1 cellular context compared by ENCODE assay signal in genomic region chr1:222643937-222644648, GRCh38.
TF ChIP-seq lines count a peak whose summit lies in the region.

No MANE protein-coding gene starts in this region.

TF ChIP-seq in HepG2, 621 proteins besides CTCF, POLR2A, EP300 and RAD21 (continued from another document and continues in another):
- TF ChIP-seq, protein P1, sequence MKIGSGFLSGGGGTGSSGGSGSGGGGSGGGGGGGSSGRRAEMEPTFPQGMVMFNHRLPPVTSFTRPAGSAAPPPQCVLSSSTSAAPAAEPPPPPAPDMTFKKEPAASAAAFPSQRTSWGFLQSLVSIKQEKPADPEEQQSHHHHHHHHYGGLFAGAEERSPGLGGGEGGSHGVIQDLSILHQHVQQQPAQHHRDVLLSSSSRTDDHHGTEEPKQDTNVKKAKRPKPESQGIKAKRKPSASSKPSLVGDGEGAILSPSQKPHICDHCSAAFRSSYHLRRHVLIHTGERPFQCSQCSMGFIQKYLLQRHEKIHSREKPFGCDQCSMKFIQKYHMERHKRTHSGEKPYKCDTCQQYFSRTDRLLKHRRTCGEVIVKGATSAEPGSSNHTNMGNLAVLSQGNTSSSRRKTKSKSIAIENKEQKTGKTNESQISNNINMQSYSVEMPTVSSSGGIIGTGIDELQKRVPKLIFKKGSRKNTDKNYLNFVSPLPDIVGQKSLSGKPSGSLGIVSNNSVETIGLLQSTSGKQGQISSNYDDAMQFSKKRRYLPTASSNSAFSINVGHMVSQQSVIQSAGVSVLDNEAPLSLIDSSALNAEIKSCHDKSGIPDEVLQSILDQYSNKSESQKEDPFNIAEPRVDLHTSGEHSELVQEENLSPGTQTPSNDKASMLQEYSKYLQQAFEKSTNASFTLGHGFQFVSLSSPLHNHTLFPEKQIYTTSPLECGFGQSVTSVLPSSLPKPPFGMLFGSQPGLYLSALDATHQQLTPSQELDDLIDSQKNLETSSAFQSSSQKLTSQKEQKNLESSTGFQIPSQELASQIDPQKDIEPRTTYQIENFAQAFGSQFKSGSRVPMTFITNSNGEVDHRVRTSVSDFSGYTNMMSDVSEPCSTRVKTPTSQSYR (CRISPR knock-in tag; IDR thresholded peaks at IDR 0.05; ENCODE audit: borderline replicate concordance), result no peak
- TF ChIP-seq E2F1 (CRISPR knock-in tag; IDR thresholded peaks at IDR 0.05) (peak; percentile 74; the same call in 1 of the 2 replicates), ARNTL (CRISPR knock-in tag; IDR thresholded peaks at IDR 0.05) (no peak; the same call in 1 of the 2 replicates), CC2D1A (CRISPR knock-in tag; IDR thresholded peaks at IDR 0.05) (no peak), ZBTB26 (CRISPR knock-in tag; IDR thresholded peaks at IDR 0.05; ENCODE audit: borderline replicate concordance) (no peak), SOX6 (IDR thresholded peaks at IDR 0.05) (no peak), SOX6 (CRISPR knock-in tag; IDR thresholded peaks at IDR 0.05) (peak; percentile 64), ZNF180 (CRISPR knock-in tag; IDR thresholded peaks at IDR 0.05; ENCODE audit: borderline replicate concordance, low read depth) (no peak), CHCHD3 (CRISPR knock-in tag; IDR thresholded peaks at IDR 0.05) (no peak), BCL6 (CRISPR knock-in tag; IDR thresholded peaks at IDR 0.05) (peak; percentile 22; the same call in 1 of the 2 replicates), HOXA3 (CRISPR knock-in tag; IDR thresholded peaks at IDR 0.05) (peak; percentile 94), ZNF292 (CRISPR knock-in tag; IDR thresholded peaks at IDR 0.05; ENCODE audit: borderline replicate concordance, low read depth) (peak; percentile 80), ZNF609 (CRISPR knock-in tag; IDR thresholded peaks at IDR 0.05; ENCODE audit: borderline replicate concordance) (peak; percentile 17; the same call in 1 of the 2 replicates), KDM1A (CRISPR knock-in tag; IDR thresholded peaks at IDR 0.05) (no peak), ZNF816 (CRISPR knock-in tag; IDR thresholded peaks at IDR 0.05; ENCODE audit: borderline replicate concordance) (peak; percentile 29; the same call in 1 of the 2 replicates), ZBTB8A (CRISPR knock-in tag; IDR thresholded peaks at IDR 0.05; ENCODE audit: borderline replicate concordance, low read depth) (0 out of 2 replicates have a peak, but pooled peaks have one; percentile 35), TFDP2 (CRISPR knock-in tag; IDR thresholded peaks at IDR 0.05) (peak; percentile 63; the same call in 1 of the 2 replicates), GTF2F1 (IDR thresholded peaks at IDR 0.05; ENCODE audit: low read length) (no peak; the same call in 1 of the 2 replicates), HDAC2 (CRISPR knock-in tag; IDR thresholded peaks at IDR 0.05) (peak; percentile 80; the same call in 1 of the 2 replicates), TSC22D2 (CRISPR knock-in tag; IDR thresholded peaks at IDR 0.05; ENCODE audit: borderline replicate concordance) (peak; percentile 60; the same call in 1 of the 2 replicates), YY1 (IDR thresholded peaks at IDR 0.05; ENCODE audit: insufficient read depth, insufficient replicate concordance, low read depth, low read length) (peak; percentile 58), ZNF431 (CRISPR knock-in tag; IDR thresholded peaks at IDR 0.05; ENCODE audit: borderline replicate concordance, low read depth) (no peak), ZFP36L2 (CRISPR knock-in tag; IDR thresholded peaks at IDR 0.05) (0 out of 2 replicates have a peak, but pooled peaks have one; percentile 34), NKX3-1 (CRISPR knock-in tag; IDR thresholded peaks at IDR 0.05) (peak; percentile 85), POLR2G (IDR thresholded peaks at IDR 0.05; ENCODE audit: low read depth, low read length) (peak; percentile 89), ZNF557 (CRISPR knock-in tag; IDR thresholded peaks at IDR 0.05) (no peak; the same call in 1 of the 2 replicates), MEF2D (CRISPR knock-in tag; IDR thresholded peaks at IDR 0.05) (peak; percentile 73; the same call in 1 of the 2 replicates), TMF1 (CRISPR knock-in tag; IDR thresholded peaks at IDR 0.05; ENCODE audit: low read depth) (peak; percentile 63; the same call in 1 of the 2 replicates), PRDM10 (CRISPR knock-in tag; IDR thresholded peaks at IDR 0.05; ENCODE audit: low read depth) (peak; percentile 100), ZFP37 (CRISPR knock-in tag; IDR thresholded peaks at IDR 0.05; ENCODE audit: borderline replicate concordance) (no peak), HMGXB4 (CRISPR knock-in tag; IDR thresholded peaks at IDR 0.05; ENCODE audit: borderline replicate concordance in 1 of 2, low read depth in 1 of 2) (peak; percentile 88 to 91; a peak in 3 of 4 replicates), GABPB1 (CRISPR knock-in tag; IDR thresholded peaks at IDR 0.05) (peak; percentile 92), ZFY (CRISPR knock-in tag; IDR thresholded peaks at IDR 0.05) (peak; percentile 78; the same call in 1 of the 2 replicates), NR2C2 (CRISPR knock-in tag; IDR thresholded peaks at IDR 0.05; ENCODE audit: borderline replicate concordance) (peak; percentile 80), GABPA (IDR thresholded peaks at IDR 0.05; ENCODE audit: low read depth, low read length) (peak; percentile 50), GABPA (CRISPR knock-in tag; IDR thresholded peaks at IDR 0.05; ENCODE audit: low read depth) (peak; percentile 91), ZNF530 (CRISPR knock-in tag; IDR thresholded peaks at IDR 0.05; ENCODE audit: low read depth) (no peak), ZNF747 (CRISPR knock-in tag; IDR thresholded peaks at IDR 0.05; ENCODE audit: borderline replicate concordance) (peak; percentile 93; the same call in 1 of the 2 replicates)
- TF ChIP-seq, protein P2, sequence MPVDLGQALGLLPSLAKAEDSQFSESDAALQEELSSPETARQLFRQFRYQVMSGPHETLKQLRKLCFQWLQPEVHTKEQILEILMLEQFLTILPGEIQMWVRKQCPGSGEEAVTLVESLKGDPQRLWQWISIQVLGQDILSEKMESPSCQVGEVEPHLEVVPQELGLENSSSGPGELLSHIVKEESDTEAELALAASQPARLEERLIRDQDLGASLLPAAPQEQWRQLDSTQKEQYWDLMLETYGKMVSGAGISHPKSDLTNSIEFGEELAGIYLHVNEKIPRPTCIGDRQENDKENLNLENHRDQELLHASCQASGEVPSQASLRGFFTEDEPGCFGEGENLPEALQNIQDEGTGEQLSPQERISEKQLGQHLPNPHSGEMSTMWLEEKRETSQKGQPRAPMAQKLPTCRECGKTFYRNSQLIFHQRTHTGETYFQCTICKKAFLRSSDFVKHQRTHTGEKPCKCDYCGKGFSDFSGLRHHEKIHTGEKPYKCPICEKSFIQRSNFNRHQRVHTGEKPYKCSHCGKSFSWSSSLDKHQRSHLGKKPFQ (CRISPR knock-in tag; IDR thresholded peaks at IDR 0.05; ENCODE audit: insufficient replicate concordance), result no peak
- TF ChIP-seq, protein P3, sequence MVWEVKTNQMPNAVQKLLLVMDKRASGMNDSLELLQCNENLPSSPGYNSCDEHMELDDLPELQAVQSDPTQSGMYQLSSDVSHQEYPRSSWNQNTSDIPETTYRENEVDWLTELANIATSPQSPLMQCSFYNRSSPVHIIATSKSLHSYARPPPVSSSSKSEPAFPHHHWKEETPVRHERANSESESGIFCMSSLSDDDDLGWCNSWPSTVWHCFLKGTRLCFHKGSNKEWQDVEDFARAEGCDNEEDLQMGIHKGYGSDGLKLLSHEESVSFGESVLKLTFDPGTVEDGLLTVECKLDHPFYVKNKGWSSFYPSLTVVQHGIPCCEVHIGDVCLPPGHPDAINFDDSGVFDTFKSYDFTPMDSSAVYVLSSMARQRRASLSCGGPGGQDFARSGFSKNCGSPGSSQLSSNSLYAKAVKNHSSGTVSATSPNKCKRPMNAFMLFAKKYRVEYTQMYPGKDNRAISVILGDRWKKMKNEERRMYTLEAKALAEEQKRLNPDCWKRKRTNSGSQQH (CRISPR knock-in tag; IDR thresholded peaks at IDR 0.05; ENCODE audit: low read depth), result peak; percentile 25; the same call in 1 of the 2 replicates
